ENCODE assay signal across 1 cellular context in the genomic region with DNA sequence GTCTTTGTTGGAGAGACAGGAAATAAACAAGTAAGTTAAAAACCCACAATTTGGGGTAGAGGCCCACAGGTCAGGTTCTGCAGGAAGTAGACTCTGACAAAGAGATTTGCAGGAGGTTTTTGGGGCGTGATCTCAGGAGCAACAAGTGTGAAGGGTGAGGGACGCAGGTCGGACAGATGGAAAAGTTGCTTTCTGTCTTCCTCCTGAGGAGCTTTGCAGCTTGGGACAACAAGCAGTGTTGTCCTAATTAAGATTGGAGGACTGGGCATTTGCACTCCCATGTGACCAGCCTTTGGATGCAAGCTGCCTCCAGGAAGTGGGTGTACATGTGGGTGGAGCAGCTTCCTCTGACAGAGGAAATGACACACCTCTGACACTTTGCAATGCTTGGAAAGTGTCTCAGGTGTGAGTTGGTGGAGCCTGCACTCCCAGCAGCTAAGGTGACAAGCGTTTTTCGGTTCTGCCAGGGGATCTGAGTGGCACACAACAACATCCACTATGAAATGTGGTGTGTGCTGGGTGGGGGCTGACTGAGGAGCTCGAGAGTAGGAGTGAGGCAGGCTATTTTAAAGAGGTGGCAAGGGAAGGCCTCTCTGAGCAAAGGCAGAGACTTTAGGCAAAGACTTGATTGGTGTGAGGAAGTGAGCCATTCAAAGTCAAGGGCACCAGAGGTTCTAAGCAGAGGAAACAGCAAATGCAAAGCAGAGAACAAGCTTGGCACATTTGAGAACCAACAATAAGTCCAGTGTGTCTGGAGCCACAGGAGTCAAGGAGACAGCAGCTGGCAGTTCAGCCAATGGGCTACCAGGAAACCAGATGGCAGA.
A peak's percentile ranks its signal among the peaks of the same experiment; 100 is the strongest.
TF ChIP-seq lines count a peak whose summit lies in the region.

No MANE protein-coding gene starts in this region.

TF ChIP-seq in HCT116, 20 proteins besides CTCF, POLR2A, EP300 and RAD21 (continued from another document):
- TF ChIP-seq JUND (IDR thresholded peaks at IDR 0.05): 0 out of 2 replicates have a peak, but pooled peaks have one; percentile 9
- TF ChIP-seq, protein P1, sequence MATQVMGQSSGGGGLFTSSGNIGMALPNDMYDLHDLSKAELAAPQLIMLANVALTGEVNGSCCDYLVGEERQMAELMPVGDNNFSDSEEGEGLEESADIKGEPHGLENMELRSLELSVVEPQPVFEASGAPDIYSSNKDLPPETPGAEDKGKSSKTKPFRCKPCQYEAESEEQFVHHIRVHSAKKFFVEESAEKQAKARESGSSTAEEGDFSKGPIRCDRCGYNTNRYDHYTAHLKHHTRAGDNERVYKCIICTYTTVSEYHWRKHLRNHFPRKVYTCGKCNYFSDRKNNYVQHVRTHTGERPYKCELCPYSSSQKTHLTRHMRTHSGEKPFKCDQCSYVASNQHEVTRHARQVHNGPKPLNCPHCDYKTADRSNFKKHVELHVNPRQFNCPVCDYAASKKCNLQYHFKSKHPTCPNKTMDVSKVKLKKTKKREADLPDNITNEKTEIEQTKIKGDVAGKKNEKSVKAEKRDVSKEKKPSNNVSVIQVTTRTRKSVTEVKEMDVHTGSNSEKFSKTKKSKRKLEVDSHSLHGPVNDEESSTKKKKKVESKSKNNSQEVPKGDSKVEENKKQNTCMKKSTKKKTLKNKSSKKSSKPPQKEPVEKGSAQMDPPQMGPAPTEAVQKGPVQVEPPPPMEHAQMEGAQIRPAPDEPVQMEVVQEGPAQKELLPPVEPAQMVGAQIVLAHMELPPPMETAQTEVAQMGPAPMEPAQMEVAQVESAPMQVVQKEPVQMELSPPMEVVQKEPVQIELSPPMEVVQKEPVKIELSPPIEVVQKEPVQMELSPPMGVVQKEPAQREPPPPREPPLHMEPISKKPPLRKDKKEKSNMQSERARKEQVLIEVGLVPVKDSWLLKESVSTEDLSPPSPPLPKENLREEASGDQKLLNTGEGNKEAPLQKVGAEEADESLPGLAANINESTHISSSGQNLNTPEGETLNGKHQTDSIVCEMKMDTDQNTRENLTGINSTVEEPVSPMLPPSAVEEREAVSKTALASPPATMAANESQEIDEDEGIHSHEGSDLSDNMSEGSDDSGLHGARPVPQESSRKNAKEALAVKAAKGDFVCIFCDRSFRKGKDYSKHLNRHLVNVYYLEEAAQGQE (IDR thresholded peaks at IDR 0.05; ENCODE audit: low read depth): no peak
